18 cellular contexts compared by ENCODE assay signal in the genomic region with DNA sequence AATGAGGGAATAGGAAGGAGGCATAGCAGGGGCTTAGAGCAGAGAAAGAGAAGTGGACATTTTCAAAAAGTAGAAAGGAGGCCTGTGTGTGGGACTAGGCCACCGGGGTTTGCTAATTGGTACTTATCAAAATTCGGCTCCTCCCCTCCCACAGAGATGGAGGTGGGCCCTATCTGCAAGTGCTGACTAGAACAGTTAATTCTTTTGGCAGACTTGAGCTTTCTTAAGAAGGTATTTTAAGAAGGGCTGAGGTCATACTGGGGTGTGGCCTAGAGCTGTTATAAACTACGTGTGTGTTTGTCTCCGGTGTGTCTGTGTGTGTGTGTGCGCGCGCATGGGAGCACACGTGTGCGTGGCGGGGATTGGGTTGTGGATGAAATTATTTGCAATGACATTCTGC.
"Had no signal": no experiment of that assay in that cellular context is flagged by ENCODE, and none has a peak within 500 bp of the region (broad histone marks: within the 10 kb centered on the region; RNA-seq: fewer than 3 reads in every experiment).

No MANE protein-coding gene starts in this region.

- H3K4me3 ChIP-seq: ascending aorta, sigmoid colon, upper lobe of left lung had no signal

- H3K9me3 ChIP-seq: ascending aorta, sigmoid colon, testis, upper lobe of left lung had no signal

- DNase-seq: activated B cell treated with CpG ODN at 0.5 μM for 24 hours; activated CD4-positive, alpha-beta T cell treated with anti-CD3 and anti-CD28 coated beads for 48 hours; activated CD8-positive, alpha-beta memory T cell treated with anti-CD3 and anti-CD28 coated beads, Interleukin-2, amount 50 U/mL, for 4 hours; activated CD8-positive, alpha-beta T cell treated with anti-CD3 and anti-CD28 coated beads for 36 hours; activated naive CD4-positive, alpha-beta T cell treated with anti-CD3 and anti-CD28 coated beads, Interleukin-2, amount 10 ng/mL, durations not matched to agents 7 days and 5 days; activated T-cell treated with anti-CD3 and anti-CD28 coated beads, Interleukin-2, amount 50 U/mL, for 4 hours; effector memory CD4-positive, alpha-beta T cell; mesenchymal stem cell; naive thymus-derived CD8-positive, alpha-beta T cell; occipital lobe; posterior cingulate gyrus; sigmoid colon; stimulated activated CD4-positive, alpha-beta T cell treated with anti-CD3 and anti-CD28 coated beads, Interleukin-4, amount 100 ng/mL, for 24 hours; T-cell; testis; upper lobe of left lung had no signal

- H3K27ac ChIP-seq: ascending aorta, sigmoid colon, testis, upper lobe of left lung had no signal

- H3K27me3 ChIP-seq: ascending aorta, sigmoid colon, testis, upper lobe of left lung had no signal

- H3K36me3 ChIP-seq: ascending aorta, sigmoid colon, upper lobe of left lung had no signal

- ATAC-seq: activated CD8-positive, alpha-beta T cell treated with anti-CD3 and anti-CD28 coated beads for 36 hours; activated T-cell treated with anti-CD3 and anti-CD28 coated beads, Interleukin-2, amount 50 U/mL, for 4 hours; naive thymus-derived CD8-positive, alpha-beta T cell; stimulated activated effector memory CD8-positive, alpha-beta T cell treated with anti-CD3 and anti-CD28 coated beads, Interleukin-12 subunit alpha, Interleukin-12 subunit beta, amount 100 ng/mL, for 72 hours; T-cell had no signal

- H3K4me1 ChIP-seq: ascending aorta, sigmoid colon, testis, upper lobe of left lung had no signal
